2 cellular contexts compared by ENCODE assay signal in genomic region chr3:81716870-81717509, GRCh38.
A peak's percentile ranks its signal among the peaks of the same experiment; 100 is the strongest.
TF ChIP-seq lines count a peak whose summit lies in the region.

No MANE protein-coding gene starts in this region.

TF ChIP-seq in GM12878, 131 proteins besides CTCF, POLR2A, EP300 and RAD21:
- no peak for TF ChIP-seq MTA3 (IDR thresholded peaks at IDR 0.05; ENCODE audit: borderline replicate concordance, low read length)
- TF ChIP-seq SKIL (IDR thresholded peaks at IDR 0.05; ENCODE audit: low read depth, poor library complexity, severe bottlenecking) = no peak
- no peak for TF ChIP-seq SMAD1 (IDR thresholded peaks at IDR 0.05; ENCODE audit: low read depth, partially characterized antibody)
- no peak for TF ChIP-seq ASH2L (IDR thresholded peaks at IDR 0.05; ENCODE audit: borderline replicate concordance, low read depth)
- TF ChIP-seq TARDBP (IDR thresholded peaks at IDR 0.05; ENCODE audit: borderline replicate concordance) = no peak
- TF ChIP-seq ZBTB11 (CRISPR knock-in tag; IDR thresholded peaks at IDR 0.05) = no peak
- TF ChIP-seq NRF1 (conservative IDR thresholded peaks at IDR 0.05; ENCODE audit: low read depth, low read length) = no peak
- no peak for TF ChIP-seq ZBTB33 (IDR thresholded peaks at IDR 0.05)
- no peak for TF ChIP-seq ZNF217 (IDR thresholded peaks at IDR 0.05)
- no peak for TF ChIP-seq JUNB (IDR thresholded peaks at IDR 0.05)
- TF ChIP-seq SREBF2 (IDR thresholded peaks at IDR 0.05; ENCODE audit: low read length) = no peak
- no peak for TF ChIP-seq ATF7 (IDR thresholded peaks at IDR 0.05; ENCODE audit: low read depth)
- no peak for TF ChIP-seq PRDM15 (CRISPR knock-in tag; IDR thresholded peaks at IDR 0.05)
- no peak for TF ChIP-seq POU2F2 (IDR thresholded peaks at IDR 0.05; ENCODE audit: borderline replicate concordance, low read depth, low read length)
- TF ChIP-seq RELA (IDR thresholded peaks at IDR 0.05; ENCODE audit: borderline replicate concordance, partially characterized antibody) = no peak

TF ChIP-seq in HepG2, 621 proteins besides CTCF, POLR2A, EP300 and RAD21 (continues in another document):
- TF ChIP-seq ERF (CRISPR knock-in tag; IDR thresholded peaks at IDR 0.05) = peak; percentile 87
- peak; percentile 80; the same call in 1 of the 2 replicates for TF ChIP-seq ZFP82 (CRISPR knock-in tag; IDR thresholded peaks at IDR 0.05; ENCODE audit: borderline replicate concordance)
- TF ChIP-seq HINFP (CRISPR knock-in tag; IDR thresholded peaks at IDR 0.05; ENCODE audit: low read depth) = no peak
- TF ChIP-seq PRMT3 (CRISPR knock-in tag; IDR thresholded peaks at IDR 0.05; ENCODE audit: borderline replicate concordance, low read depth) = no peak
- peak; percentile 85; the same call in 1 of the 2 replicates for TF ChIP-seq KLF9 (CRISPR knock-in tag; IDR thresholded peaks at IDR 0.05; ENCODE audit: low read depth)
- peak; percentile 88 for TF ChIP-seq SALL1 (CRISPR knock-in tag; IDR thresholded peaks at IDR 0.05)
- peak; percentile 100 for TF ChIP-seq SIX4 (CRISPR knock-in tag; IDR thresholded peaks at IDR 0.05)
- no peak for TF ChIP-seq TOPORS (CRISPR knock-in tag; IDR thresholded peaks at IDR 0.05)
- peak; percentile 82; the same call in 1 of the 2 replicates for TF ChIP-seq KLF11 (CRISPR knock-in tag; IDR thresholded peaks at IDR 0.05)
- TF ChIP-seq HHEX (CRISPR knock-in tag; IDR thresholded peaks at IDR 0.05) = peak; percentile 84
- TF ChIP-seq TRIM24 (CRISPR knock-in tag; IDR thresholded peaks at IDR 0.05) = peak; percentile 63; the same call in 1 of the 2 replicates
- TF ChIP-seq NONO (IDR thresholded peaks at IDR 0.05) = no peak
- peak; percentile 68; the same call in 1 of the 2 replicates for TF ChIP-seq NONO (CRISPR knock-in tag; conservative IDR thresholded peaks at IDR 0.05)
- TF ChIP-seq PPARG (CRISPR knock-in tag; conservative IDR thresholded peaks at IDR 0.05) = peak; percentile 93
- TF ChIP-seq PHF21A (CRISPR knock-in tag; IDR thresholded peaks at IDR 0.05) = peak; percentile 87
- TF ChIP-seq KMT2B (CRISPR knock-in tag; IDR thresholded peaks at IDR 0.05) = peak; percentile 65
- TF ChIP-seq ZNF609 (CRISPR knock-in tag; IDR thresholded peaks at IDR 0.05; ENCODE audit: borderline replicate concordance) = peak; percentile 95
- TF ChIP-seq CC2D1A (CRISPR knock-in tag; IDR thresholded peaks at IDR 0.05) = no peak
- peak; percentile 89; the same call in 1 of the 2 replicates for TF ChIP-seq ATM (IDR thresholded peaks at IDR 0.05; ENCODE audit: borderline replicate concordance)
- TF ChIP-seq NCOR1 (IDR thresholded peaks at IDR 0.05; ENCODE audit: borderline replicate concordance, low read length) = peak; percentile 63; the same call in 1 of the 2 replicates
- peak; percentile 76; the same call in 1 of the 2 replicates for TF ChIP-seq ZNF230 (CRISPR knock-in tag; IDR thresholded peaks at IDR 0.05)
- TF ChIP-seq TSC22D2 (CRISPR knock-in tag; IDR thresholded peaks at IDR 0.05; ENCODE audit: borderline replicate concordance) = peak; percentile 27; the same call in 1 of the 2 replicates
- TF ChIP-seq ZSCAN5A (CRISPR knock-in tag; IDR thresholded peaks at IDR 0.05; ENCODE audit: borderline replicate concordance) = peak; percentile 67; the same call in 1 of the 2 replicates
- TF ChIP-seq ZNF747 (CRISPR knock-in tag; IDR thresholded peaks at IDR 0.05; ENCODE audit: borderline replicate concordance) = peak; percentile 45; the same call in 1 of the 2 replicates
- peak; percentile 59; the same call in 1 of the 2 replicates for TF ChIP-seq ZNF414 (CRISPR knock-in tag; IDR thresholded peaks at IDR 0.05)
- 0 out of 2 replicates have a peak, but pooled peaks have one; percentile 39 for TF ChIP-seq ZSCAN29 (CRISPR knock-in tag; conservative IDR thresholded peaks at IDR 0.05)
- peak; percentile 98 for TF ChIP-seq IRF2 (CRISPR knock-in tag; IDR thresholded peaks at IDR 0.05)
- TF ChIP-seq GTF3A (CRISPR knock-in tag; conservative IDR thresholded peaks at IDR 0.05) = no peak
- TF ChIP-seq ZBTB39 (CRISPR knock-in tag; IDR thresholded peaks at IDR 0.05) = peak; percentile 84; the same call in 1 of the 2 replicates
- TF ChIP-seq KAT7 (CRISPR knock-in tag; IDR thresholded peaks at IDR 0.05; ENCODE audit: borderline replicate concordance) = peak; percentile 63; the same call in 1 of the 2 replicates
- no peak for TF ChIP-seq SP2 (CRISPR knock-in tag; IDR thresholded peaks at IDR 0.05)
- TF ChIP-seq AGO1 (IDR thresholded peaks at IDR 0.05; ENCODE audit: low read depth, low read length, poor library complexity, severe bottlenecking) = no peak
- peak; percentile 56; the same call in 1 of the 2 replicates for TF ChIP-seq ESRRA (CRISPR knock-in tag; IDR thresholded peaks at IDR 0.05; ENCODE audit: low read depth)
- TF ChIP-seq SIX1 (CRISPR knock-in tag; IDR thresholded peaks at IDR 0.05; ENCODE audit: borderline replicate concordance) = peak; percentile 99
- peak; percentile 94 for TF ChIP-seq ZNF816 (CRISPR knock-in tag; IDR thresholded peaks at IDR 0.05; ENCODE audit: borderline replicate concordance)
- peak; percentile 83; the same call in 1 of the 2 replicates for TF ChIP-seq MLXIP (CRISPR knock-in tag; IDR thresholded peaks at IDR 0.05; ENCODE audit: borderline replicate concordance)
- TF ChIP-seq KLF6 (CRISPR knock-in tag; IDR thresholded peaks at IDR 0.05) = peak; percentile 74; the same call in 1 of the 2 replicates
- peak; percentile 83; the same call in 1 of the 2 replicates for TF ChIP-seq GATA4 (IDR thresholded peaks at IDR 0.05; ENCODE audit: borderline replicate concordance, low read depth)
- TF ChIP-seq TGIF2 (CRISPR knock-in tag; IDR thresholded peaks at IDR 0.05) = peak; percentile 82; the same call in 1 of the 2 replicates
- TF ChIP-seq RNF2 (conservative IDR thresholded peaks at IDR 0.05; ENCODE audit: low read depth) = no peak
- TF ChIP-seq ZBTB10 (CRISPR knock-in tag; IDR thresholded peaks at IDR 0.05; ENCODE audit: borderline replicate concordance) = no peak
- TF ChIP-seq TBL1XR1 (IDR thresholded peaks at IDR 0.05; ENCODE audit: borderline replicate concordance, low read length, partially characterized antibody) = peak; percentile 99
- TF ChIP-seq YEATS4 (CRISPR knock-in tag; IDR thresholded peaks at IDR 0.05; ENCODE audit: borderline replicate concordance) = peak; percentile 32; the same call in 1 of the 2 replicates
- TF ChIP-seq ZMYM3 (CRISPR knock-in tag; IDR thresholded peaks at IDR 0.05) = peak; percentile 71
